In genomic region chr2:200585730-200586643, GRCh38 we compare ENCODE assay signal across 1 cellular context.
TF ChIP-seq lines count a peak whose summit lies in the region.

TSS of gene AOX1 (plus strand) at chr2:200586014. CDS start at chr2:200586109, 95 bp downstream.

TF ChIP-seq in HepG2, 621 proteins besides CTCF, POLR2A, EP300 and RAD21 (continued from another document and continues in another):
- TF ChIP-seq E2F5 (CRISPR knock-in tag; conservative IDR thresholded peaks at IDR 0.05) (no peak), ELF3 (CRISPR knock-in tag; IDR thresholded peaks at IDR 0.05) (peak; percentile 45; the same call in 1 of the 2 replicates), CREB1 (IDR thresholded peaks at IDR 0.05) (no peak), CREB1 (CRISPR knock-in tag; IDR thresholded peaks at IDR 0.05) (peak; percentile 56), SRSF1 (optimal IDR thresholded peaks at IDR 0.05; ENCODE audit: low read depth, low read length) (peak; percentile 74), ZNF292 (CRISPR knock-in tag; IDR thresholded peaks at IDR 0.05; ENCODE audit: borderline replicate concordance, low read depth) (peak; percentile 77), ZNF83 (CRISPR knock-in tag; IDR thresholded peaks at IDR 0.05; ENCODE audit: borderline replicate concordance) (no peak), IKZF1 (IDR thresholded peaks at IDR 0.05) (no peak), ZNF274 (CRISPR knock-in tag; IDR thresholded peaks at IDR 0.05) (no peak), HBP1 (CRISPR knock-in tag; IDR thresholded peaks at IDR 0.05; ENCODE audit: low read depth) (peak; percentile 59; the same call in 1 of the 2 replicates), RBFOX2 (IDR thresholded peaks at IDR 0.05; ENCODE audit: low read depth, low read length) (peak; percentile 66), ZNF543 (CRISPR knock-in tag; IDR thresholded peaks at IDR 0.05) (peak; percentile 86), ARNT (IDR thresholded peaks at IDR 0.05) (no peak), POLR2AphosphoS5 (IDR thresholded peaks at IDR 0.05; ENCODE audit: low read depth, low read length) (peak; percentile 50), ZKSCAN8 (CRISPR knock-in tag; IDR thresholded peaks at IDR 0.05; ENCODE audit: borderline replicate concordance) (no peak), MIER2 (CRISPR knock-in tag; IDR thresholded peaks at IDR 0.05) (peak; percentile 63; the same call in 1 of the 2 replicates), ZNF350 (CRISPR knock-in tag; IDR thresholded peaks at IDR 0.05; ENCODE audit: borderline replicate concordance, low read depth) (peak; percentile 81; the same call in 1 of the 2 replicates), ZNF670 (CRISPR knock-in tag; IDR thresholded peaks at IDR 0.05; ENCODE audit: borderline replicate concordance) (no peak), NFYB (CRISPR knock-in tag; IDR thresholded peaks at IDR 0.05) (no peak), SP1 (IDR thresholded peaks at IDR 0.05) (no peak), SP1 (CRISPR knock-in tag; IDR thresholded peaks at IDR 0.05) (peak; percentile 40; the same call in 1 of the 2 replicates), ZMYM4 (CRISPR knock-in tag; IDR thresholded peaks at IDR 0.05) (peak; percentile 79), NFRKB (IDR thresholded peaks at IDR 0.05) (no peak), CBFB (CRISPR knock-in tag; IDR thresholded peaks at IDR 0.05) (0 out of 2 replicates have a peak, but pooled peaks have one; percentile 32), RARA (CRISPR knock-in tag; IDR thresholded peaks at IDR 0.05) (no peak), GATA4 (IDR thresholded peaks at IDR 0.05; ENCODE audit: borderline replicate concordance, low read depth) (no peak), THRA (CRISPR knock-in tag; IDR thresholded peaks at IDR 0.05; ENCODE audit: borderline replicate concordance) (no peak), EED (CRISPR knock-in tag; IDR thresholded peaks at IDR 0.05) (0 out of 2 replicates have a peak, but pooled peaks have one; percentile 56), TFE3 (CRISPR knock-in tag; IDR thresholded peaks at IDR 0.05) (peak; percentile 58; the same call in 1 of the 2 replicates), RBM39 (IDR thresholded peaks at IDR 0.05; ENCODE audit: low read depth, low read length, poor library complexity, severe bottlenecking) (peak; percentile 75), GFI1 (CRISPR knock-in tag; IDR thresholded peaks at IDR 0.05; ENCODE audit: borderline replicate concordance) (no peak; the same call in 1 of the 2 replicates), ZNF17 (CRISPR knock-in tag; IDR thresholded peaks at IDR 0.05) (no peak), MZF1 (CRISPR knock-in tag; IDR thresholded peaks at IDR 0.05; ENCODE audit: borderline replicate concordance) (no peak), YEATS2 (CRISPR knock-in tag; IDR thresholded peaks at IDR 0.05; ENCODE audit: borderline replicate concordance) (0 out of 2 replicates have a peak, but pooled peaks have one; percentile 16)
- TF ChIP-seq, protein P1, sequence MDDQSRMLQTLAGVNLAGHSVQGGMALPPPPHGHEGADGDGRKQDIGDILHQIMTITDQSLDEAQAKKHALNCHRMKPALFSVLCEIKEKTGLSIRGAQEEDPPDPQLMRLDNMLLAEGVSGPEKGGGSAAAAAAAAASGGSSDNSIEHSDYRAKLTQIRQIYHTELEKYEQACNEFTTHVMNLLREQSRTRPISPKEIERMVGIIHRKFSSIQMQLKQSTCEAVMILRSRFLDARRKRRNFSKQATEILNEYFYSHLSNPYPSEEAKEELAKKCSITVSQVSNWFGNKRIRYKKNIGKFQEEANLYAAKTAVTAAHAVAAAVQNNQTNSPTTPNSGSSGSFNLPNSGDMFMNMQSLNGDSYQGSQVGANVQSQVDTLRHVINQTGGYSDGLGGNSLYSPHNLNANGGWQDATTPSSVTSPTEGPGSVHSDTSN (CRISPR knock-in tag; IDR thresholded peaks at IDR 0.05; ENCODE audit: borderline replicate concordance): no peak
- TF ChIP-seq, protein P2, sequence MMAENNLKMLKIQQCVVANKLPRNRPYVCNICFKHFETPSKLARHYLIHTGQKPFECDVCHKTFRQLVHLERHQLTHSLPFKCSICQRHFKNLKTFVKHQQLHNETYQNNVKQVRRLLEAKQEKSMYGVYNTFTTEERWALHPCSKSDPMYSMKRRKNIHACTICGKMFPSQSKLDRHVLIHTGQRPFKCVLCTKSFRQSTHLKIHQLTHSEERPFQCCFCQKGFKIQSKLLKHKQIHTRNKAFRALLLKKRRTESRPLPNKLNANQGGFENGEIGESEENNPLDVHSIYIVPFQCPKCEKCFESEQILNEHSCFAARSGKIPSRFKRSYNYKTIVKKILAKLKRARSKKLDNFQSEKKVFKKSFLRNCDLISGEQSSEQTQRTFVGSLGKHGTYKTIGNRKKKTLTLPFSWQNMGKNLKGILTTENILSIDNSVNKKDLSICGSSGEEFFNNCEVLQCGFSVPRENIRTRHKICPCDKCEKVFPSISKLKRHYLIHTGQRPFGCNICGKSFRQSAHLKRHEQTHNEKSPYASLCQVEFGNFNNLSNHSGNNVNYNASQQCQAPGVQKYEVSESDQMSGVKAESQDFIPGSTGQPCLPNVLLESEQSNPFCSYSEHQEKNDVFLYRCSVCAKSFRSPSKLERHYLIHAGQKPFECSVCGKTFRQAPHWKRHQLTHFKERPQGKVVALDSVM (CRISPR knock-in tag; IDR thresholded peaks at IDR 0.05): peak; percentile 45; the same call in 1 of the 2 replicates
- TF ChIP-seq, protein P3, sequence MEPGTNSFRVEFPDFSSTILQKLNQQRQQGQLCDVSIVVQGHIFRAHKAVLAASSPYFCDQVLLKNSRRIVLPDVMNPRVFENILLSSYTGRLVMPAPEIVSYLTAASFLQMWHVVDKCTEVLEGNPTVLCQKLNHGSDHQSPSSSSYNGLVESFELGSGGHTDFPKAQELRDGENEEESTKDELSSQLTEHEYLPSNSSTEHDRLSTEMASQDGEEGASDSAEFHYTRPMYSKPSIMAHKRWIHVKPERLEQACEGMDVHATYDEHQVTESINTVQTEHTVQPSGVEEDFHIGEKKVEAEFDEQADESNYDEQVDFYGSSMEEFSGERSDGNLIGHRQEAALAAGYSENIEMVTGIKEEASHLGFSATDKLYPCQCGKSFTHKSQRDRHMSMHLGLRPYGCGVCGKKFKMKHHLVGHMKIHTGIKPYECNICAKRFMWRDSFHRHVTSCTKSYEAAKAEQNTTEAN (CRISPR knock-in tag; conservative IDR thresholded peaks at IDR 0.05): no peak
- TF ChIP-seq, protein P4, sequence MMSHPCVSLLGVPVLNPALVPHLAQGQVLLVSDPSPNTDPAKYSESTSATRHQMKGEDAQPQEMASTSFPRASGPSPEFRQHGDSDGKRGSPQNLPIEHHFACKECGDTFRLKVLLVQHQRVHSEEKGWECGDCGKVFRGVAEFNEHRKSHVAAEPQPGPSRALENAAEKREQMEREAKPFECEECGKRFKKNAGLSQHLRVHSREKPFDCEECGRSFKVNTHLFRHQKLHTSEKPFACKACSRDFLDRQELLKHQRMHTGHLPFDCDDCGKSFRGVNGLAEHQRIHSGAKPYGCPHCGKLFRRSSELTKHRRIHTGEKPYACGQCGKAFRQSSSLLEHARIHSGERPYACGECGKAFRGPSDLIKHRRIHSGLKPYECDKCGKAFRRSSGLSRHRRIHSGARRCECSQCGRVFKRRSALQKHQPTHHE (CRISPR knock-in tag; IDR thresholded peaks at IDR 0.05; ENCODE audit: borderline replicate concordance): no peak; the same call in 1 of the 2 replicates
- TF ChIP-seq, protein P5, sequence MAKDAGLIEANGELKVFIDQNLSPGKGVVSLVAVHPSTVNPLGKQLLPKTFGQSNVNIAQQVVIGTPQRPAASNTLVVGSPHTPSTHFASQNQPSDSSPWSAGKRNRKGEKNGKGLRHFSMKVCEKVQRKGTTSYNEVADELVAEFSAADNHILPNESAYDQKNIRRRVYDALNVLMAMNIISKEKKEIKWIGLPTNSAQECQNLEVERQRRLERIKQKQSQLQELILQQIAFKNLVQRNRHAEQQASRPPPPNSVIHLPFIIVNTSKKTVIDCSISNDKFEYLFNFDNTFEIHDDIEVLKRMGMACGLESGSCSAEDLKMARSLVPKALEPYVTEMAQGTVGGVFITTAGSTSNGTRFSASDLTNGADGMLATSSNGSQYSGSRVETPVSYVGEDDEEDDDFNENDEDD (CRISPR knock-in tag; IDR thresholded peaks at IDR 0.05; ENCODE audit: borderline replicate concordance): peak; percentile 87
- TF ChIP-seq, protein P6, sequence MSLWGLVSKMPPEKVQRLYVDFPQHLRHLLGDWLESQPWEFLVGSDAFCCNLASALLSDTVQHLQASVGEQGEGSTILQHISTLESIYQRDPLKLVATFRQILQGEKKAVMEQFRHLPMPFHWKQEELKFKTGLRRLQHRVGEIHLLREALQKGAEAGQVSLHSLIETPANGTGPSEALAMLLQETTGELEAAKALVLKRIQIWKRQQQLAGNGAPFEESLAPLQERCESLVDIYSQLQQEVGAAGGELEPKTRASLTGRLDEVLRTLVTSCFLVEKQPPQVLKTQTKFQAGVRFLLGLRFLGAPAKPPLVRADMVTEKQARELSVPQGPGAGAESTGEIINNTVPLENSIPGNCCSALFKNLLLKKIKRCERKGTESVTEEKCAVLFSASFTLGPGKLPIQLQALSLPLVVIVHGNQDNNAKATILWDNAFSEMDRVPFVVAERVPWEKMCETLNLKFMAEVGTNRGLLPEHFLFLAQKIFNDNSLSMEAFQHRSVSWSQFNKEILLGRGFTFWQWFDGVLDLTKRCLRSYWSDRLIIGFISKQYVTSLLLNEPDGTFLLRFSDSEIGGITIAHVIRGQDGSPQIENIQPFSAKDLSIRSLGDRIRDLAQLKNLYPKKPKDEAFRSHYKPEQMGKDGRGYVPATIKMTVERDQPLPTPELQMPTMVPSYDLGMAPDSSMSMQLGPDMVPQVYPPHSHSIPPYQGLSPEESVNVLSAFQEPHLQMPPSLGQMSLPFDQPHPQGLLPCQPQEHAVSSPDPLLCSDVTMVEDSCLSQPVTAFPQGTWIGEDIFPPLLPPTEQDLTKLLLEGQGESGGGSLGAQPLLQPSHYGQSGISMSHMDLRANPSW (CRISPR knock-in tag; IDR thresholded peaks at IDR 0.05; ENCODE audit: borderline replicate concordance): no peak
- TF ChIP-seq, protein P7, sequence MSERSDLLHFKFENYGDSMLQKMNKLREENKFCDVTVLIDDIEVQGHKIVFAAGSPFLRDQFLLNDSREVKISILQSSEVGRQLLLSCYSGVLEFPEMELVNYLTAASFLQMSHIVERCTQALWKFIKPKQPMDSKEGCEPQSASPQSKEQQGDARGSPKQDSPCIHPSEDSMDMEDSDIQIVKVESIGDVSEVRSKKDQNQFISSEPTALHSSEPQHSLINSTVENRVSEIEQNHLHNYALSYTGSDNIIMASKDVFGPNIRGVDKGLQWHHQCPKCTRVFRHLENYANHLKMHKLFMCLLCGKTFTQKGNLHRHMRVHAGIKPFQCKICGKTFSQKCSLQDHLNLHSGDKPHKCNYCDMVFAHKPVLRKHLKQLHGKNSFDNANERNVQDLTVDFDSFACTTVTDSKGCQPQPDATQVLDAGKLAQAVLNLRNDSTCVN (CRISPR knock-in tag; IDR thresholded peaks at IDR 0.05; ENCODE audit: borderline replicate concordance): peak; percentile 74
- TF ChIP-seq, protein P8, sequence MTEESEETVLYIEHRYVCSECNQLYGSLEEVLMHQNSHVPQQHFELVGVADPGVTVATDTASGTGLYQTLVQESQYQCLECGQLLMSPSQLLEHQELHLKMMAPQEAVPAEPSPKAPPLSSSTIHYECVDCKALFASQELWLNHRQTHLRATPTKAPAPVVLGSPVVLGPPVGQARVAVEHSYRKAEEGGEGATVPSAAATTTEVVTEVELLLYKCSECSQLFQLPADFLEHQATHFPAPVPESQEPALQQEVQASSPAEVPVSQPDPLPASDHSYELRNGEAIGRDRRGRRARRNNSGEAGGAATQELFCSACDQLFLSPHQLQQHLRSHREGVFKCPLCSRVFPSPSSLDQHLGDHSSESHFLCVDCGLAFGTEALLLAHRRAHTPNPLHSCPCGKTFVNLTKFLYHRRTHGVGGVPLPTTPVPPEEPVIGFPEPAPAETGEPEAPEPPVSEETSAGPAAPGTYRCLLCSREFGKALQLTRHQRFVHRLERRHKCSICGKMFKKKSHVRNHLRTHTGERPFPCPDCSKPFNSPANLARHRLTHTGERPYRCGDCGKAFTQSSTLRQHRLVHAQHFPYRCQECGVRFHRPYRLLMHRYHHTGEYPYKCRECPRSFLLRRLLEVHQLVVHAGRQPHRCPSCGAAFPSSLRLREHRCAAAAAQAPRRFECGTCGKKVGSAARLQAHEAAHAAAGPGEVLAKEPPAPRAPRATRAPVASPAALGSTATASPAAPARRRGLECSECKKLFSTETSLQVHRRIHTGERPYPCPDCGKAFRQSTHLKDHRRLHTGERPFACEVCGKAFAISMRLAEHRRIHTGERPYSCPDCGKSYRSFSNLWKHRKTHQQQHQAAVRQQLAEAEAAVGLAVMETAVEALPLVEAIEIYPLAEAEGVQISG (CRISPR knock-in tag; IDR thresholded peaks at IDR 0.05): peak; percentile 90
